1 cellular context compared by ENCODE assay signal in the genomic region with DNA sequence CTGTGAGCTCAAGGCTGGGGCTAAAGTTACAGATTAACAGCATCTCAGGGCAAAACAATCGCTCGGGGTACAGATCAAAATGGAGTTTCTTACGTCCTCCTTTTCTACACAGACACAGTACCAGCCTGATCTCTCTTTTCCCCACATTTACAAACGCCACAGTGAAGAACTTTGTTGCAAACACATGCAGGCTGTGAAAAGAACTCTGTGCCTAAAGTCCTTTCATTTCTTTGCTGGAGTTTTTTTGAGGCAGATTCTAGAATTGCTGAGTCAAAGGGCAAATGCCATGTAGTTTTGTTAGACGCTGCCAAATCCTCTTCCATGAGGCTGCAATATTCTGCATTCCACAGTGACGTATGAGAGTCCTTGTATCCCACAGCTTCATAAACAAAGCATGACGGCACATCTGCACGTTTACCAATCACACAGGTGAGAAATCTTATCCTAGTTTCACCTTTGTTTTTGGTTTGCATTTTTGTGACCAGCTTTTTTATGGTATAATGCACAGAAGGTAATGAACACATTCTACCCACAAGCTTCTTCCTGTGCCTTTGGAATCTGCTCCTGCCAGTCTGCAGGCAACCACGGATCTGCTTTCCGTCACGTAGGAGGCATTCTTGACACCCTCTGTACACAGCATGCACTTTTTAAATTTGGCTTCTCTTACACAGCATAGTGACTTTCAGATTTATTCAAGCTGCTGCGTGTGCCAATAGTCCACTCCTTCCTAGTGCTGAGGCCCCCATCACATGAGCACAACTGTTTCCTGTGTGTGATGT.
TF ChIP-seq lines count a peak whose summit lies in the region.

No MANE protein-coding gene starts in this region.

TF ChIP-seq in HepG2, 621 proteins besides CTCF, POLR2A, EP300 and RAD21 (continued from another document and continues in another):
- TF ChIP-seq CREB1 (IDR thresholded peaks at IDR 0.05) (peak; percentile 94), CREB1 (CRISPR knock-in tag; IDR thresholded peaks at IDR 0.05) (peak; percentile 90), ZNF558 (CRISPR knock-in tag; IDR thresholded peaks at IDR 0.05; ENCODE audit: borderline replicate concordance) (no peak), ZNF615 (CRISPR knock-in tag; IDR thresholded peaks at IDR 0.05; ENCODE audit: borderline replicate concordance) (no peak), ASH2L (IDR thresholded peaks at IDR 0.05; ENCODE audit: insufficient read length, low read depth, low read length) (peak; percentile 77), ZC3H13 (CRISPR knock-in tag; IDR thresholded peaks at IDR 0.05) (peak; percentile 17; the same call in 1 of the 2 replicates), NFIC (IDR thresholded peaks at IDR 0.05; ENCODE audit: low read length) (peak; percentile 63), ZNF672 (CRISPR knock-in tag; IDR thresholded peaks at IDR 0.05) (no peak), NR2F6 (IDR thresholded peaks at IDR 0.05) (peak; percentile 69; the same call in 1 of the 2 replicates), NR2F6 (CRISPR knock-in tag; IDR thresholded peaks at IDR 0.05) (peak; percentile 36), LCORL (IDR thresholded peaks at IDR 0.05) (peak; percentile 50; the same call in 1 of the 2 replicates), LCORL (CRISPR knock-in tag; IDR thresholded peaks at IDR 0.05) (peak; percentile 49; the same call in 1 of the 2 replicates), HOXD1 (CRISPR knock-in tag; IDR thresholded peaks at IDR 0.05) (no peak), NCOA1 (CRISPR knock-in tag; IDR thresholded peaks at IDR 0.05) (no peak), ZNF33B (CRISPR knock-in tag; IDR thresholded peaks at IDR 0.05) (no peak), ZNF446 (CRISPR knock-in tag; IDR thresholded peaks at IDR 0.05) (no peak), FOXO1 (CRISPR knock-in tag; IDR thresholded peaks at IDR 0.05) (peak; percentile 43; the same call in 1 of the 2 replicates), CEBPG (CRISPR knock-in tag; IDR thresholded peaks at IDR 0.05) (peak; percentile 29; the same call in 1 of the 2 replicates), SALL2 (CRISPR knock-in tag; IDR thresholded peaks at IDR 0.05) (0 out of 2 replicates have a peak, but pooled peaks have one; percentile 15), ZNF776 (CRISPR knock-in tag; IDR thresholded peaks at IDR 0.05) (no peak), HCFC1 (IDR thresholded peaks at IDR 0.05; ENCODE audit: low read depth, low read length) (no peak), RARA (CRISPR knock-in tag; IDR thresholded peaks at IDR 0.05) (peak; percentile 40; the same call in 1 of the 2 replicates), NONO (IDR thresholded peaks at IDR 0.05) (no peak), NONO (CRISPR knock-in tag; conservative IDR thresholded peaks at IDR 0.05) (no peak; the same call in 1 of the 2 replicates)
- TF ChIP-seq, protein P1, sequence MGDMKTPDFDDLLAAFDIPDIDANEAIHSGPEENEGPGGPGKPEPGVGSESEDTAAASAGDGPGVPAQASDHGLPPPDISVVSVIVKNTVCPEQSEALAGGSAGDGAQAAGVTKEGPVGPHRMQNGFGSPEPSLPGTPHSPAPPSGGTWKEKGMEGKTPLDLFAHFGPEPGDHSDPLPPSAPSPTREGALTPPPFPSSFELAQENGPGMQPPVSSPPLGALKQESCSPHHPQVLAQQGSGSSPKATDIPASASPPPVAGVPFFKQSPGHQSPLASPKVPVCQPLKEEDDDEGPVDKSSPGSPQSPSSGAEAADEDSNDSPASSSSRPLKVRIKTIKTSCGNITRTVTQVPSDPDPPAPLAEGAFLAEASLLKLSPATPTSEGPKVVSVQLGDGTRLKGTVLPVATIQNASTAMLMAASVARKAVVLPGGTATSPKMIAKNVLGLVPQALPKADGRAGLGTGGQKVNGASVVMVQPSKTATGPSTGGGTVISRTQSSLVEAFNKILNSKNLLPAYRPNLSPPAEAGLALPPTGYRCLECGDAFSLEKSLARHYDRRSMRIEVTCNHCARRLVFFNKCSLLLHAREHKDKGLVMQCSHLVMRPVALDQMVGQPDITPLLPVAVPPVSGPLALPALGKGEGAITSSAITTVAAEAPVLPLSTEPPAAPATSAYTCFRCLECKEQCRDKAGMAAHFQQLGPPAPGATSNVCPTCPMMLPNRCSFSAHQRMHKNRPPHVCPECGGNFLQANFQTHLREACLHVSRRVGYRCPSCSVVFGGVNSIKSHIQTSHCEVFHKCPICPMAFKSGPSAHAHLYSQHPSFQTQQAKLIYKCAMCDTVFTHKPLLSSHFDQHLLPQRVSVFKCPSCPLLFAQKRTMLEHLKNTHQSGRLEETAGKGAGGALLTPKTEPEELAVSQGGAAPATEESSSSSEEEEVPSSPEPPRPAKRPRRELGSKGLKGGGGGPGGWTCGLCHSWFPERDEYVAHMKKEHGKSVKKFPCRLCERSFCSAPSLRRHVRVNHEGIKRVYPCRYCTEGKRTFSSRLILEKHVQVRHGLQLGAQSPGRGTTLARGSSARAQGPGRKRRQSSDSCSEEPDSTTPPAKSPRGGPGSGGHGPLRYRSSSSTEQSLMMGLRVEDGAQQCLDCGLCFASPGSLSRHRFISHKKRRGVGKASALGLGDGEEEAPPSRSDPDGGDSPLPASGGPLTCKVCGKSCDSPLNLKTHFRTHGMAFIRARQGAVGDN (CRISPR knock-in tag; IDR thresholded peaks at IDR 0.05), result peak; percentile 52; the same call in 1 of the 2 replicates
- TF ChIP-seq, protein P2, sequence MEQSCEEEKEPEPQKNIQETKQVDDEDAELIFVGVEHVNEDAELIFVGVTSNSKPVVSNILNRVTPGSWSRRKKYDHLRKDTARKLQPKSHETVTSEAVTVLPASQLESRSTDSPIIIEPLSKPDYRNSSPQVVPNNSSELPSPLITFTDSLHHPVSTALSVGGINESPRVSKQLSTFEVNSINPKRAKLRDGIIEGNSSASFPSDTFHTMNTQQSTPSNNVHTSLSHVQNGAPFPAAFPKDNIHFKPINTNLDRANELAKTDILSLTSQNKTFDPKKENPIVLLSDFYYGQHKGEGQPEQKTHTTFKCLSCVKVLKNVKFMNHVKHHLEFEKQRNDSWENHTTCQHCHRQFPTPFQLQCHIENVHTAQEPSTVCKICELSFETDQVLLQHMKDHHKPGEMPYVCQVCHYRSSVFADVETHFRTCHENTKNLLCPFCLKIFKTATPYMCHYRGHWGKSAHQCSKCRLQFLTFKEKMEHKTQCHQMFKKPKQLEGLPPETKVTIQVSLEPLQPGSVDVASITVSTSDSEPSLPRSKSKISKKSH (CRISPR knock-in tag; IDR thresholded peaks at IDR 0.05; ENCODE audit: borderline replicate concordance), result no peak
- TF ChIP-seq, protein P3, sequence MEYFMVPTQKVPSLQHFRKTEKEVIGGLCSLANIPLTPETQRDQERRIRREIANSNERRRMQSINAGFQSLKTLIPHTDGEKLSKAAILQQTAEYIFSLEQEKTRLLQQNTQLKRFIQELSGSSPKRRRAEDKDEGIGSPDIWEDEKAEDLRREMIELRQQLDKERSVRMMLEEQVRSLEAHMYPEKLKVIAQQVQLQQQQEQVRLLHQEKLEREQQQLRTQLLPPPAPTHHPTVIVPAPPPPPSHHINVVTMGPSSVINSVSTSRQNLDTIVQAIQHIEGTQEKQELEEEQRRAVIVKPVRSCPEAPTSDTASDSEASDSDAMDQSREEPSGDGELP (IDR thresholded peaks at IDR 0.05; ENCODE audit: borderline replicate concordance, low read depth), result no peak
- TF ChIP-seq, protein P4, sequence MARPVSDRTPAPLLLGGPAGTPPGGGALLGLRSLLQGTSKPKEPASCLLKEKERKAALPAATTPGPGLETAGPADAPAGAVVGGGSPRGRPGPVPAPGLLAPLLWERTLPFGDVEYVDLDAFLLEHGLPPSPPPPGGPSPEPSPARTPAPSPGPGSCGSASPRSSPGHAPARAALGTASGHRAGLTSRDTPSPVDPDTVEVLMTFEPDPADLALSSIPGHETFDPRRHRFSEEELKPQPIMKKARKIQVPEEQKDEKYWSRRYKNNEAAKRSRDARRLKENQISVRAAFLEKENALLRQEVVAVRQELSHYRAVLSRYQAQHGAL (CRISPR knock-in tag; IDR thresholded peaks at IDR 0.05; ENCODE audit: not compliant biosample characterization), result no peak
- TF ChIP-seq, protein P5, sequence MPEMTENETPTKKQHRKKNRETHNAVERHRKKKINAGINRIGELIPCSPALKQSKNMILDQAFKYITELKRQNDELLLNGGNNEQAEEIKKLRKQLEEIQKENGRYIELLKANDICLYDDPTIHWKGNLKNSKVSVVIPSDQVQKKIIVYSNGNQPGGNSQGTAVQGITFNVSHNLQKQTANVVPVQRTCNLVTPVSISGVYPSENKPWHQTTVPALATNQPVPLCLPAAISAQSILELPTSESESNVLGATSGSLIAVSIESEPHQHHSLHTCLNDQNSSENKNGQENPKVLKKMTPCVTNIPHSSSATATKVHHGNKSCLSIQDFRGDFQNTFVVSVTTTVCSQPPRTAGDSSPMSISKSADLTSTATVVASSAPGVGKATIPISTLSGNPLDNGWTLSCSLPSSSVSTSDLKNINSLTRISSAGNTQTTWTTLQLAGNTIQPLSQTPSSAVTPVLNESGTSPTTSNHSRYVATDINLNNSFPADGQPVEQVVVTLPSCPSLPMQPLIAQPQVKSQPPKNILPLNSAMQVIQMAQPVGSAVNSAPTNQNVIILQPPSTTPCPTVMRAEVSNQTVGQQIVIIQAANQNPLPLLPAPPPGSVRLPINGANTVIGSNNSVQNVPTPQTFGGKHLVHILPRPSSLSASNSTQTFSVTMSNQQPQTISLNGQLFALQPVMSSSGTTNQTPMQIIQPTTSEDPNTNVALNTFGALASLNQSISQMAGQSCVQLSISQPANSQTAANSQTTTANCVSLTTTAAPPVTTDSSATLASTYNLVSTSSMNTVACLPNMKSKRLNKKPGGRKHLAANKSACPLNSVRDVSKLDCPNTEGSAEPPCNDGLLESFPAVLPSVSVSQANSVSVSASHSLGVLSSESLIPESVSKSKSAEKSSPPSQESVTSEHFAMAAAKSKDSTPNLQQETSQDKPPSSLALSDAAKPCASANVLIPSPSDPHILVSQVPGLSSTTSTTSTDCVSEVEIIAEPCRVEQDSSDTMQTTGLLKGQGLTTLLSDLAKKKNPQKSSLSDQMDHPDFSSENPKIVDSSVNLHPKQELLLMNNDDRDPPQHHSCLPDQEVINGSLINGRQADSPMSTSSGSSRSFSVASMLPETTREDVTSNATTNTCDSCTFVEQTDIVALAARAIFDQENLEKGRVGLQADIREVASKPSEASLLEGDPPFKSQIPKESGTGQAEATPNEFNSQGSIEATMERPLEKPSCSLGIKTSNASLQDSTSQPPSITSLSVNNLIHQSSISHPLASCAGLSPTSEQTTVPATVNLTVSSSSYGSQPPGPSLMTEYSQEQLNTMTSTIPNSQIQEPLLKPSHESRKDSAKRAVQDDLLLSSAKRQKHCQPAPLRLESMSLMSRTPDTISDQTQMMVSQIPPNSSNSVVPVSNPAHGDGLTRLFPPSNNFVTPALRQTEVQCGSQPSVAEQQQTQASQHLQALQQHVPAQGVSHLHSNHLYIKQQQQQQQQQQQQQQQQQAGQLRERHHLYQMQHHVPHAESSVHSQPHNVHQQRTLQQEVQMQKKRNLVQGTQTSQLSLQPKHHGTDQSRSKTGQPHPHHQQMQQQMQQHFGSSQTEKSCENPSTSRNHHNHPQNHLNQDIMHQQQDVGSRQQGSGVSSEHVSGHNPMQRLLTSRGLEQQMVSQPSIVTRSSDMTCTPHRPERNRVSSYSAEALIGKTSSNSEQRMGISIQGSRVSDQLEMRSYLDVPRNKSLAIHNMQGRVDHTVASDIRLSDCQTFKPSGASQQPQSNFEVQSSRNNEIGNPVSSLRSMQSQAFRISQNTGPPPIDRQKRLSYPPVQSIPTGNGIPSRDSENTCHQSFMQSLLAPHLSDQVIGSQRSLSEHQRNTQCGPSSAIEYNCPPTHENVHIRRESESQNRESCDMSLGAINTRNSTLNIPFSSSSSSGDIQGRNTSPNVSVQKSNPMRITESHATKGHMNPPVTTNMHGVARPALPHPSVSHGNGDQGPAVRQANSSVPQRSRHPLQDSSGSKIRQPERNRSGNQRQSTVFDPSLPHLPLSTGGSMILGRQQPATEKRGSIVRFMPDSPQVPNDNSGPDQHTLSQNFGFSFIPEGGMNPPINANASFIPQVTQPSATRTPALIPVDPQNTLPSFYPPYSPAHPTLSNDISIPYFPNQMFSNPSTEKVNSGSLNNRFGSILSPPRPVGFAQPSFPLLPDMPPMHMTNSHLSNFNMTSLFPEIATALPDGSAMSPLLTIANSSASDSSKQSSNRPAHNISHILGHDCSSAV (CRISPR knock-in tag; IDR thresholded peaks at IDR 0.05; ENCODE audit: borderline replicate concordance), result no peak
- TF ChIP-seq, protein P6, sequence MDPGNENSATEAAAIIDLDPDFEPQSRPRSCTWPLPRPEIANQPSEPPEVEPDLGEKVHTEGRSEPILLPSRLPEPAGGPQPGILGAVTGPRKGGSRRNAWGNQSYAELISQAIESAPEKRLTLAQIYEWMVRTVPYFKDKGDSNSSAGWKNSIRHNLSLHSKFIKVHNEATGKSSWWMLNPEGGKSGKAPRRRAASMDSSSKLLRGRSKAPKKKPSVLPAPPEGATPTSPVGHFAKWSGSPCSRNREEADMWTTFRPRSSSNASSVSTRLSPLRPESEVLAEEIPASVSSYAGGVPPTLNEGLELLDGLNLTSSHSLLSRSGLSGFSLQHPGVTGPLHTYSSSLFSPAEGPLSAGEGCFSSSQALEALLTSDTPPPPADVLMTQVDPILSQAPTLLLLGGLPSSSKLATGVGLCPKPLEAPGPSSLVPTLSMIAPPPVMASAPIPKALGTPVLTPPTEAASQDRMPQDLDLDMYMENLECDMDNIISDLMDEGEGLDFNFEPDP (CRISPR knock-in tag; conservative IDR thresholded peaks at IDR 0.05), result no peak
- TF ChIP-seq, protein P7, sequence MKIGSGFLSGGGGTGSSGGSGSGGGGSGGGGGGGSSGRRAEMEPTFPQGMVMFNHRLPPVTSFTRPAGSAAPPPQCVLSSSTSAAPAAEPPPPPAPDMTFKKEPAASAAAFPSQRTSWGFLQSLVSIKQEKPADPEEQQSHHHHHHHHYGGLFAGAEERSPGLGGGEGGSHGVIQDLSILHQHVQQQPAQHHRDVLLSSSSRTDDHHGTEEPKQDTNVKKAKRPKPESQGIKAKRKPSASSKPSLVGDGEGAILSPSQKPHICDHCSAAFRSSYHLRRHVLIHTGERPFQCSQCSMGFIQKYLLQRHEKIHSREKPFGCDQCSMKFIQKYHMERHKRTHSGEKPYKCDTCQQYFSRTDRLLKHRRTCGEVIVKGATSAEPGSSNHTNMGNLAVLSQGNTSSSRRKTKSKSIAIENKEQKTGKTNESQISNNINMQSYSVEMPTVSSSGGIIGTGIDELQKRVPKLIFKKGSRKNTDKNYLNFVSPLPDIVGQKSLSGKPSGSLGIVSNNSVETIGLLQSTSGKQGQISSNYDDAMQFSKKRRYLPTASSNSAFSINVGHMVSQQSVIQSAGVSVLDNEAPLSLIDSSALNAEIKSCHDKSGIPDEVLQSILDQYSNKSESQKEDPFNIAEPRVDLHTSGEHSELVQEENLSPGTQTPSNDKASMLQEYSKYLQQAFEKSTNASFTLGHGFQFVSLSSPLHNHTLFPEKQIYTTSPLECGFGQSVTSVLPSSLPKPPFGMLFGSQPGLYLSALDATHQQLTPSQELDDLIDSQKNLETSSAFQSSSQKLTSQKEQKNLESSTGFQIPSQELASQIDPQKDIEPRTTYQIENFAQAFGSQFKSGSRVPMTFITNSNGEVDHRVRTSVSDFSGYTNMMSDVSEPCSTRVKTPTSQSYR (CRISPR knock-in tag; IDR thresholded peaks at IDR 0.05; ENCODE audit: borderline replicate concordance), result no peak
- TF ChIP-seq, protein P8, sequence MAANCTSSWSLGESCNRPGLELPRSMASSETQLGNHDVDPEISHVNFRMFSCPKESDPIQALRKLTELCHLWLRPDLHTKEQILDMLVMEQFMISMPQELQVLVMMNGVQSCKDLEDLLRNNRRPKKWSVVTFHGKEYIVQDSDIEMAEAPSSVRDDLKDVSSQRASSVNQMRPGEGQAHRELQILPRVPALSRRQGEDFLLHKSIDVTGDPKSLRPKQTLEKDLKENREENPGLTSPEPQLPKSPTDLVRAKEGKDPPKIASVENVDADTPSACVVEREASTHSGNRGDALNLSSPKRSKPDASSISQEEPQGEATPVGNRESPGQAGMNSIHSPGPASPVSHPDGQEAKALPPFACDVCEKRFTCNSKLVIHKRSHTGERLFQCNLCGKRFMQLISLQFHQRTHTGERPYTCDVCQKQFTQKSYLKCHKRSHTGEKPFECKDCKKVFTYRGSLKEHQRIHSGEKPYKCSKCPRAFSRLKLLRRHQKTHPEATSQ (CRISPR knock-in tag; IDR thresholded peaks at IDR 0.05; ENCODE audit: borderline replicate concordance), result no peak
